Comparison of ENCODE assay signal across 8 cellular contexts in genomic region chr17:78361227-78361683, GRCh38. TPM values are rescaled to one million over a fixed set of nuclear protein-coding genes. Genes with fewer than 3 reads are reported as not detected.
A peak's percentile ranks its signal among the peaks of the same experiment; 100 is the strongest.
DNase-seq lines count a peak whose midpoint lies in the region; ATAC-seq, FAIRE-seq and TF ChIP-seq lines count a peak whose summit lies in the region.

No MANE protein-coding gene starts in this region.

- H3K27ac ChIP-seq in VCaP = peak overlapping the region; percentile 68; the same call in 1 of the 2 replicates
- peak overlapping the region; percentile 10 to 74 for H3K27ac ChIP-seq in kidney (ENCODE audit: low read depth in 2 of 2, low read length in 2 of 2)

- no peaks in the 10 kb centered on the region for H3K9me3 Mint-ChIP-seq in activated CD4-positive, alpha-beta T cell treated with anti-CD3 and anti-CD28 coated beads, Interleukin-2, amount 10 ng/mL, durations not matched to agents 7 days and 5 days
- no peaks in the 10 kb centered on the region for H3K9me3 Mint-ChIP-seq in stimulated activated memory B cell treated with anti-CD40 and anti-IgM and Interleukin-4, amounts not matched to agents 10 μg/mL and 1 μg/mL and 100 μg/mL, for 72 hours

- H3K27me3 Mint-ChIP-seq in activated CD4-positive, alpha-beta T cell treated with anti-CD3 and anti-CD28 coated beads, Interleukin-2, amount 10 ng/mL, durations not matched to agents 7 days and 5 days = peaks cover 3% of the 10 kb centered on the region
- H3K27me3 Mint-ChIP-seq in stimulated activated memory B cell treated with anti-CD40 and anti-IgM and Interleukin-4, amounts not matched to agents 10 μg/mL and 1 μg/mL and 100 μg/mL, for 72 hours = peaks cover 6% of the 10 kb centered on the region

- H3K9ac ChIP-seq in kidney (ENCODE audit: low read length in 2 of 2) = peak overlapping the region in 1 of 2 donors; percentile 51

- ATAC-seq in stimulated activated memory B cell treated with anti-CD40 and anti-IgM and Interleukin-4, amounts not matched to agents 10 μg/mL and 1 μg/mL and 100 μg/mL, for 72 hours = no peak
- no peak for ATAC-seq in GM21529 (IDR thresholded peaks at IDR 0.05; ENCODE audit: unreplicated experiment)

- POLR2A ChIA-PET in activated CD4-positive, alpha-beta T cell treated with anti-CD3 and anti-CD28 coated beads, Interleukin-2, amount 10 ng/mL, durations not matched to agents 7 days and 5 days (lab: Charles Lee) = interaction anchor here (1.0 kb wide), 1 partner anchor 47 kb away, joined by 5 read pairs; no protein-coding TSS in a partner anchor

- H3K36me3 Mint-ChIP-seq in activated CD4-positive, alpha-beta T cell treated with anti-CD3 and anti-CD28 coated beads, Interleukin-2, amount 10 ng/mL, durations not matched to agents 7 days and 5 days (ENCODE audit: low read depth) = peaks cover 22% of the 10 kb centered on the region
- peaks cover 25% of the 10 kb centered on the region for H3K36me3 Mint-ChIP-seq in stimulated activated memory B cell treated with anti-CD40 and anti-IgM and Interleukin-4, amounts not matched to agents 10 μg/mL and 1 μg/mL and 100 μg/mL, for 72 hours

- peaks cover 40% of the 10 kb centered on the region for H3K4me1 Mint-ChIP-seq in activated CD4-positive, alpha-beta T cell treated with anti-CD3 and anti-CD28 coated beads, Interleukin-2, amount 10 ng/mL, durations not matched to agents 7 days and 5 days
- peaks cover 53% of the 10 kb centered on the region for H3K4me1 Mint-ChIP-seq in stimulated activated memory B cell treated with anti-CD40 and anti-IgM and Interleukin-4, amounts not matched to agents 10 μg/mL and 1 μg/mL and 100 μg/mL, for 72 hours

- FAIRE-seq in kidney (lab: Jason Lieb, UNC) = no peak
- no peak for FAIRE-seq in frontal cortex (lab: Jason Lieb, UNC)

- peak overlapping the region; percentile 82 for H3K4me3 Mint-ChIP-seq in activated CD4-positive, alpha-beta T cell treated with anti-CD3 and anti-CD28 coated beads, Interleukin-2, amount 10 ng/mL, durations not matched to agents 7 days and 5 days
- H3K4me3 Mint-ChIP-seq in stimulated activated memory B cell treated with anti-CD40 and anti-IgM and Interleukin-4, amounts not matched to agents 10 μg/mL and 1 μg/mL and 100 μg/mL, for 72 hours = peak overlapping the region; percentile 84

- peaks cover 10 to 14% of the 10 kb centered on the region in 2 donors for H3K4me1 ChIP-seq in kidney (ENCODE audit: control insufficient read depth in 1 of 2, insufficient read depth in 1 of 2, low read depth in 1 of 2, low read length in 2 of 2)

- peaks cover 3 to 9% of the 10 kb centered on the region in 2 donors for H3K36me3 ChIP-seq in kidney (ENCODE audit: control insufficient read depth in 1 of 2, insufficient read depth in 2 of 2, low read length in 2 of 2)

- no peaks in the 10 kb centered on the region for H3K9me3 ChIP-seq in kidney (ENCODE audit: control insufficient read depth in 1 of 2, low read length in 2 of 2)

- DNase-seq in activated CD4-positive, alpha-beta T cell treated with anti-CD3 and anti-CD28 coated beads, Interleukin-2, amount 10 ng/mL, durations not matched to agents 7 days and 5 days = no peak
- no peak for DNase-seq in activated CD4-positive, alpha-beta T cell treated with anti-CD3 and anti-CD28 coated beads, Interleukin-2, amount 50 U/mL, for 48 hours
- no peak for DNase-seq in kidney
- DNase-seq in frontal cortex (ENCODE audit: low spot score in 2 of 2) = no peak
- no peak for DNase-seq in NCI-H748 (lab: John Stamatoyannopoulos, UW; ENCODE audit: unreplicated experiment)

- H3K27ac Mint-ChIP-seq in activated CD4-positive, alpha-beta T cell treated with anti-CD3 and anti-CD28 coated beads, Interleukin-2, amount 10 ng/mL, durations not matched to agents 7 days and 5 days = peak overlapping the region; percentile 54
- peak overlapping the region; percentile 67 for H3K27ac Mint-ChIP-seq in stimulated activated memory B cell treated with anti-CD40 and anti-IgM and Interleukin-4, amounts not matched to agents 10 μg/mL and 1 μg/mL and 100 μg/mL, for 72 hours

- CTCF ChIA-PET in activated CD4-positive, alpha-beta T cell treated with anti-CD3 and anti-CD28 coated beads, Interleukin-2, amount 10 ng/mL, durations not matched to agents 7 days and 5 days (lab: Charles Lee) = interaction anchor here (0.5 to 3.5 kb wide), 19 partner anchors 11 to 378 kb away, joined by 3 to 56 read pairs (median 7); no protein-coding TSS in a partner anchor

- TF ChIP-seq CTCF in VCaP (conservative IDR thresholded peaks at IDR 0.05) = no peak
- no peak for TF ChIP-seq CTCF in kidney (IDR thresholded peaks at IDR 0.05; ENCODE audit: borderline replicate concordance, extremely low read depth, insufficient read depth)

- intact Hi-C loops in kidney (cut with DNase I) = no loop called here

- no peak overlapping the region for H3K4me3 ChIP-seq in kidney (ENCODE audit: low read length in 2 of 2)

RNA-seq across cellular contexts. Expression of gene SOCS3, which starts 1.4 kb away (rescaled TPM):
- 10 to 100 TPM; 22.2 to 24.4 TPM for total RNA-seq in activated CD4-positive, alpha-beta T cell treated with anti-CD3 and anti-CD28 coated beads, Interleukin-2, amount 10 ng/mL, durations not matched to agents 7 days and 5 days
- 110 TPM for total RNA-seq in kidney
- polyA plus RNA-seq in kidney (ENCODE audit: insufficient read depth, low read depth, low replicate concordance) = 31.2 TPM
- 5.3 TPM for total RNA-seq in frontal cortex

RNA-seq across cellular contexts. Expression of gene PGS1, which starts 17.2 kb away (rescaled TPM):
- 10 to 100 TPM; 71.1 to 78.3 TPM for total RNA-seq in activated CD4-positive, alpha-beta T cell treated with anti-CD3 and anti-CD28 coated beads, Interleukin-2, amount 10 ng/mL, durations not matched to agents 7 days and 5 days
- total RNA-seq in kidney (65.4 TPM), frontal cortex (18.8 TPM)
- 15.6 TPM for polyA plus RNA-seq in kidney (ENCODE audit: insufficient read depth, low read depth, low replicate concordance)
